Comparison of ENCODE assay signal across 1 cellular context in genomic region chr5:43227655-43228054, GRCh38.
TF ChIP-seq lines count a peak whose summit lies in the region.

No MANE protein-coding gene starts in this region.

TF ChIP-seq in H1, 55 proteins besides CTCF, POLR2A, EP300 and RAD21 (continued from another document):
- TF ChIP-seq CHD7 (IDR thresholded peaks at IDR 0.05; ENCODE audit: insufficient replicate concordance, low read length) (no peak), SIN3A (conservative IDR thresholded peaks at IDR 0.05 in 1 of 2, IDR thresholded peaks at IDR 0.05 in 1 of 2; ENCODE audit: low read depth in 1 of 2, low read length in 2 of 2) (no peak), ZNF274 (IDR thresholded peaks at IDR 0.05; ENCODE audit: borderline replicate concordance, extremely low read depth, low read length) (no peak)
